In genomic region chr20:50190251-50191064, GRCh38 we compare ENCODE assay signal across 1 cellular context.
A peak's percentile ranks its signal among the peaks of the same experiment; 100 is the strongest.
TF ChIP-seq lines count a peak whose summit lies in the region.

CEBPB (plus strand) TSS chr20:50190830; CDS start chr20:50191034, 204 bp downstream.

TF ChIP-seq in WTC11, 78 proteins besides CTCF, POLR2A, EP300 and RAD21 (continued from another document and continues in another):
- TF ChIP-seq E2F5 (CRISPR knock-in tag; IDR thresholded peaks at IDR 0.05) (peak; percentile 34; the same call in 1 of the 2 replicates), ZNF281 (CRISPR knock-in tag; IDR thresholded peaks at IDR 0.05) (no peak), RORB (CRISPR knock-in tag; IDR thresholded peaks at IDR 0.05) (no peak), CREM (CRISPR knock-in tag; IDR thresholded peaks at IDR 0.05) (no peak), MLX (CRISPR knock-in tag; IDR thresholded peaks at IDR 0.05) (no peak), NFYB (CRISPR knock-in tag; conservative IDR thresholded peaks at IDR 0.05; ENCODE audit: low read depth) (no peak), AFF4 (CRISPR knock-in tag; IDR thresholded peaks at IDR 0.05; ENCODE audit: borderline replicate concordance) (no peak), MXD4 (CRISPR knock-in tag; IDR thresholded peaks at IDR 0.05; ENCODE audit: borderline replicate concordance) (no peak), STAT6 (CRISPR knock-in tag; conservative IDR thresholded peaks at IDR 0.05; ENCODE audit: low read depth) (no peak), USF2 (CRISPR knock-in tag; IDR thresholded peaks at IDR 0.05) (0 out of 2 replicates have a peak, but pooled peaks have one; percentile 11), ARID4B (CRISPR knock-in tag; IDR thresholded peaks at IDR 0.05; ENCODE audit: borderline replicate concordance) (no peak), ATF1 (CRISPR knock-in tag; IDR thresholded peaks at IDR 0.05) (no peak), ZNF671 (CRISPR knock-in tag; IDR thresholded peaks at IDR 0.05) (no peak), ZNF416 (CRISPR knock-in tag; IDR thresholded peaks at IDR 0.05) (0 out of 2 replicates have a peak, but pooled peaks have one; percentile 2), PREB (CRISPR knock-in tag; IDR thresholded peaks at IDR 0.05; ENCODE audit: borderline replicate concordance) (peak; percentile 39; the same call in 1 of the 2 replicates), ETV6 (CRISPR knock-in tag; IDR thresholded peaks at IDR 0.05) (no peak), ZMAT4 (CRISPR knock-in tag; IDR thresholded peaks at IDR 0.05) (no peak), ZBTB21 (CRISPR knock-in tag; IDR thresholded peaks at IDR 0.05; ENCODE audit: borderline replicate concordance) (no peak), CDX4 (CRISPR knock-in tag; IDR thresholded peaks at IDR 0.05; ENCODE audit: borderline replicate concordance) (no peak), USF1 (CRISPR knock-in tag; IDR thresholded peaks at IDR 0.05) (no peak), PRRX2 (CRISPR knock-in tag; IDR thresholded peaks at IDR 0.05) (no peak), HMGXB4 (CRISPR knock-in tag; IDR thresholded peaks at IDR 0.05) (peak; percentile 82), NFE2L1 (CRISPR knock-in tag; IDR thresholded peaks at IDR 0.05) (0 out of 2 replicates have a peak, but pooled peaks have one; percentile 41), TP53 (CRISPR knock-in tag; IDR thresholded peaks at IDR 0.05) (peak; percentile 76), ZBTB43 (CRISPR knock-in tag; IDR thresholded peaks at IDR 0.05) (0 out of 2 replicates have a peak, but pooled peaks have one; percentile 36), ZNF423 (CRISPR knock-in tag; IDR thresholded peaks at IDR 0.05) (peak; percentile 39), SMAD3 (CRISPR knock-in tag; IDR thresholded peaks at IDR 0.05; ENCODE audit: borderline replicate concordance) (no peak), GABPB1 (CRISPR knock-in tag; IDR thresholded peaks at IDR 0.05) (peak; percentile 88)
